In the genomic region with DNA sequence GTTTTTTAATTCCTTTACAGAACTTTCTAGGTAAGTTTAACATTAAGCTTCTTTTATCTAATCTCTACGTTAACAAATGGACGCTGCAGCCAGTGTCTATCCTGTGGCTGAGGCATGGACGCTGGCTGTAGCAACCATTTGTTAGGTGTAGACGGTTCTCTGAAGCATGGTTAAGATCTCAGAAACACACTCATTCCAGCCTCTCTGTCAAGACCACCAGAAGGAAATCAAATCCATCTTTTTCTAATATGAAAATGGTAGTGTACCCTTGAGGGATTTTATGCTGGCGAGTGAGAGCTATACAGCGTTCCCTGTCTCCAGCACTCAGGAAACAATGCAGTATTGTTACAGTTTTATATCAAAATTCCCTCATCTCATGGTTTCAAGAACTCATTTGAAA, we compare ENCODE assay signal across 20 cellular contexts.
DNase-seq lines count a peak whose midpoint lies in the region; ATAC-seq, FAIRE-seq and TF ChIP-seq lines count a peak whose summit lies in the region.
"Had no signal": no experiment of that assay in that cellular context is flagged by ENCODE, and none has a peak within 500 bp of the region (broad histone marks: within the 10 kb centered on the region; RNA-seq: fewer than 3 reads in every experiment).

No MANE protein-coding gene starts in this region.

- H4K91ac ChIP-seq in H9 (ENCODE audit: insufficient read length, low read depth, low read length), result no peak overlapping the region

- no peak overlapping the region for H3K18ac ChIP-seq in H9 (ENCODE audit: insufficient read length, low read depth, low read length)

- H4K5ac ChIP-seq in H9 (ENCODE audit: insufficient read length, low read depth, low read length), result no peak overlapping the region

- no peaks in the 10 kb centered on the region for H3K79me1 ChIP-seq in H9 (ENCODE audit: insufficient read depth, low read depth, low read length, poor library complexity, severe bottlenecking)

- H3K4me1 Mint-ChIP-seq in endodermal cell (peaks cover 13% of the 10 kb centered on the region), H9 (peaks cover 15 to 18% of the 10 kb centered on the region in 2 experiments)

- H3K4me1 ChIP-seq in endodermal cell (ENCODE audit: control insufficient read depth, insufficient read depth, low read length), result peaks cover 4% of the 10 kb centered on the region
- H3K4me1 ChIP-seq in H9 (ENCODE audit: insufficient read depth, low read length), result peaks cover 6% of the 10 kb centered on the region; the same call in 1 of the 2 replicates
- H3K4me1 ChIP-seq in pancreas, result no peaks in the 10 kb centered on the region

- H3K9me3 ChIP-seq in endodermal cell (ENCODE audit: control insufficient read depth, low read length) (no peaks in the 10 kb centered on the region), H9 (ENCODE audit: control insufficient read depth, low read depth, low read length) (no peaks in the 10 kb centered on the region), pancreas (no peaks in the 10 kb centered on the region)

- 75 to 82% methylated on average over 2 to 6 of the region's 6 CpGs for WGBS in endodermal cell (ENCODE audit: insufficient coverage in 1 of 2, insufficient read length in 1 of 2), 2 experiments
- no CpG with 5 or more reads among the region's 6 CpGs for WGBS in H9 (ENCODE audit: extremely low coverage, insufficient read length, low lambda C conversion rate)
- 74 to 77% methylated on average over 6 of the region's 6 CpGs for WGBS in pancreas, 2 donors

- H3K4me3 ChIP-seq in endodermal cell (ENCODE audit: low read length), result peak overlapping the region; percentile 50
- no peak overlapping the region for H3K4me3 ChIP-seq in pancreas
- H3K4me3 ChIP-seq: BLaER1, GM12878, GM23248 had no signal

- no peak overlapping the region for H3K14ac ChIP-seq in H9 (ENCODE audit: insufficient read depth, low read length)

- TF ChIP-seq CTCF in endodermal cell (conservative IDR thresholded peaks at IDR 0.05) (no peak), H9 (conservative IDR thresholded peaks at IDR 0.05) (no peak), pancreas (IDR thresholded peaks at IDR 0.05) (no peak)

- H4K20me1 ChIP-seq in H9 (ENCODE audit: control insufficient read depth, insufficient read depth, insufficient read length), result no peaks in the 10 kb centered on the region
- H4K20me1 ChIP-seq: BLaER1 had no signal

- no peak overlapping the region for H3K56ac ChIP-seq in H9 (ENCODE audit: insufficient read length, low read depth, low read length)

- H2BK20ac ChIP-seq in H9 (ENCODE audit: low read depth, low read length, poor library complexity, severe bottlenecking), result no peak overlapping the region

- H3K36me3 ChIP-seq in endodermal cell (ENCODE audit: control insufficient read depth, insufficient read depth, low read length), result no peaks in the 10 kb centered on the region
- H3K36me3 ChIP-seq in pancreas, result no peaks in the 10 kb centered on the region

- H3K9me3 Mint-ChIP-seq in endodermal cell (no peaks in the 10 kb centered on the region), H9 (no peaks in the 10 kb centered on the region)
- H3K9me3 Mint-ChIP-seq: CD8-positive, alpha-beta T cell had no signal

- no peak overlapping the region for H3K27ac Mint-ChIP-seq in endodermal cell
- no peak overlapping the region for H3K27ac Mint-ChIP-seq in H9
- H3K27ac Mint-ChIP-seq: CD14-positive monocyte; CD8-positive, alpha-beta T cell had no signal

- H2BK120ac ChIP-seq in H9 (ENCODE audit: low read depth, low read length, poor library complexity, severe bottlenecking), result no peak overlapping the region

- H3K4ac ChIP-seq in H9 (ENCODE audit: low read depth, low read length), result no peak overlapping the region

- H3K27me3 ChIP-seq in endodermal cell (ENCODE audit: control insufficient read depth, insufficient read depth, low read length, poor library complexity, severe bottlenecking) (no peaks in the 10 kb centered on the region), layer of hippocampus (ENCODE audit: control insufficient read depth, insufficient read depth, low read length) (no peaks in the 10 kb centered on the region), H9 (ENCODE audit: insufficient read depth, low read length) (no peaks in the 10 kb centered on the region), pancreas (no peaks in the 10 kb centered on the region)
- H3K27me3 ChIP-seq: BLaER1 had no signal

- H2BK15ac ChIP-seq in H9 (ENCODE audit: low read depth, low read length), result no peak overlapping the region

- H3K23ac ChIP-seq in H9 (ENCODE audit: insufficient read length, low read depth, low read length), result no peak overlapping the region

- H3K27me3 Mint-ChIP-seq in endodermal cell (ENCODE audit: insufficient read depth) (no peaks in the 10 kb centered on the region), H9 (ENCODE audit: low read depth) (no peaks in the 10 kb centered on the region)

- ATAC-seq in pancreas, result no peak
- ATAC-seq: CD8-positive, alpha-beta T cell; GM12878 had no signal

- H3K27ac ChIP-seq in angular gyrus (ENCODE audit: low read depth, low read length), result peak overlapping the region; percentile 92
- H3K27ac ChIP-seq in endodermal cell (ENCODE audit: low read depth, low read length), result no peak overlapping the region
- peak overlapping the region; percentile 76 for H3K27ac ChIP-seq in layer of hippocampus (ENCODE audit: low read depth, low read length)
- peak overlapping the region; percentile 97 for H3K27ac ChIP-seq in substantia nigra (ENCODE audit: low read depth, low read length, poor library complexity, severe bottlenecking)
- H3K27ac ChIP-seq in H9 (ENCODE audit: insufficient read length, low read depth, low read length), result no peak overlapping the region
- no peak overlapping the region for H3K27ac ChIP-seq in pancreas
- H3K27ac ChIP-seq: BLaER1, GM23248, HL-60 had no signal

- H3K79me2 ChIP-seq in H9 (ENCODE audit: insufficient read depth, low read length), result no peaks in the 10 kb centered on the region

- H3K36me3 Mint-ChIP-seq in endodermal cell (ENCODE audit: low read depth) (peaks cover 14% of the 10 kb centered on the region), H9 (ENCODE audit: insufficient read depth in 1 of 3, low read depth in 3 of 3) (peaks cover 0 to 10% (median 2%) of the 10 kb centered on the region in 3 experiments; a peak in 2 of 7 replicates)

- no peak overlapping the region for H4K8ac ChIP-seq in H9 (replicated peaks; ENCODE audit: insufficient read length, low read depth, low read length)

- H2BK5ac ChIP-seq in H9 (ENCODE audit: insufficient read length, low read length), result no peak overlapping the region

- H3K4me3 Mint-ChIP-seq in endodermal cell (no peak overlapping the region), H9 (no peak overlapping the region)
- H3K4me3 Mint-ChIP-seq: CD14-positive monocyte; CD8-positive, alpha-beta T cell had no signal

- no peak overlapping the region for H3K9ac ChIP-seq in endodermal cell (ENCODE audit: extremely low read depth, low read length, poor library complexity, severe bottlenecking)
- H3K9ac ChIP-seq in H9 (ENCODE audit: extremely low read depth, insufficient read length, low read length), result no peak overlapping the region
- H3K9ac ChIP-seq: BLaER1, GM23248 had no signal

- no peak for FAIRE-seq in pancreas (lab: Jason Lieb, UNC)
- FAIRE-seq: GM12878 had no signal

- no peak overlapping the region for H2AK5ac ChIP-seq in H9 (ENCODE audit: insufficient read length, low read length)

- no peak overlapping the region for H3T11ph ChIP-seq in H9 (ENCODE audit: low read length)

- DNase-seq in endodermal cell (no peak), substantia nigra (lab: John Stamatoyannopoulos, UW) (no peak), epidermal melanocyte (ENCODE audit: insufficient read length, low spot score) (no peak), H9 (no peak), DMS 273 treated with DMSO at 0.1 percent for 48 hours (lab: John Stamatoyannopoulos, UW) (no peak), pancreas (no peak)
- DNase-seq: 8988T; Calu3; CD8-positive, alpha-beta T cell; DMS53; DND-41; EL; GM23248; HCEC 1CT had no signal

- H3K4me2 ChIP-seq in H9 (ENCODE audit: insufficient read depth, insufficient read length, low read length), result no peak overlapping the region
- H3K4me2 ChIP-seq: BLaER1 had no signal

- intact Hi-C loops in pancreas (cut with DNase I), result no loop called here

- no peak overlapping the region for H2AFZ ChIP-seq in H9 (ENCODE audit: low read length)
- H2AFZ ChIP-seq: GM23248 had no signal

- no peak overlapping the region for H2BK12ac ChIP-seq in H9 (ENCODE audit: insufficient read length, low read depth, low read length)

- H3K23me2 ChIP-seq in H9 (ENCODE audit: insufficient read length, low read depth, low read length, poor library complexity, severe bottlenecking), result no peaks in the 10 kb centered on the region

Comparison
In these comparisons a context has a peak if more than half of its experiments do, and no peak if none do; other contexts are left out.
1. H3K27ac ChIP-seq: peak in angular gyrus (single experiment), layer of hippocampus (single experiment) and substantia nigra (single experiment); none in endodermal cell (single experiment), H9 (single experiment) and pancreas (0 of 4).